16 cellular contexts compared by ENCODE assay signal in the genomic region with DNA sequence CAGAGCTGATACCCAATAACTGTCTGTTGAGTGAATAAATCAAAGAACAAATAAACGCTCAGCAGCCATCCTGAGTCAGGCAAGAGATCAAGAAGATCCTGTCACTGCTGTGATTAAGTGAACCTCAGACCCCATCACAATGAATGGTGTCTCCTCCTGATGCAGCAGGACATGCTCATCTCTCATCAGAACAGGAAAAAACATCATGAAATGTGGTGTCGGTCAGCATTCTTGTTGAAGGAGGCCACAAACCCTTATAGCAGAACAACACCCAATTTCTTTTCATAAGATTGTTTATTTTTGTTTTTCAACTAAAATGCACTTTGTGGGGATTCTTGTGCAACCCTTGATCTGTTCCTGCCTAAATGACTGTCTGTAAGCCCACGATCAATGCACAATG.
DNase-seq lines count a peak whose midpoint lies in the region; ATAC-seq and TF ChIP-seq lines count a peak whose summit lies in the region.
"Had no signal": no experiment of that assay in that cellular context is flagged by ENCODE, and none has a peak within 500 bp of the region (broad histone marks: within the 10 kb centered on the region; RNA-seq: fewer than 3 reads in every experiment).

No MANE protein-coding gene starts in this region.

- H3K4me3 Mint-ChIP-seq in activated naive CD4-positive, alpha-beta T cell treated with anti-CD3 and anti-CD28 coated beads for 36 hours, result peak overlapping the region; percentile 19
- peak overlapping the region; percentile 61 for H3K4me3 Mint-ChIP-seq in T-helper 2 cell treated with Interferon-gamma antibody and Interleukin-4, amounts not matched to agents 5 μg/mL and 100 μg/mL, for 36 hours
- H3K4me3 Mint-ChIP-seq in central memory CD8-positive, alpha-beta T cell, result peak overlapping the region; percentile 72
- H3K4me3 Mint-ChIP-seq in type B pancreatic cell, result peak overlapping the region; percentile 15
- H3K4me3 Mint-ChIP-seq: GM23338 had no signal

- intact Hi-C loops in activated naive CD4-positive, alpha-beta T cell treated with anti-CD3 and anti-CD28 coated beads for 36 hours (cut with micrococcal nuclease), result loop anchor here (1.0 to 10.0 kb wide), 4 partner anchors 7 to 924 kb away; a partner anchor contains a TSS

- H3K36me3 Mint-ChIP-seq in activated naive CD4-positive, alpha-beta T cell treated with anti-CD3 and anti-CD28 coated beads for 36 hours (ENCODE audit: low read depth), result no peaks in the 10 kb centered on the region
- H3K36me3 Mint-ChIP-seq in T-helper 2 cell treated with Interferon-gamma antibody and Interleukin-4, amounts not matched to agents 5 μg/mL and 100 μg/mL, for 36 hours (ENCODE audit: low read depth), result peaks cover 47% of the 10 kb centered on the region
- H3K36me3 Mint-ChIP-seq in central memory CD8-positive, alpha-beta T cell (ENCODE audit: insufficient read depth), result peaks cover 20% of the 10 kb centered on the region
- no peaks in the 10 kb centered on the region for H3K36me3 Mint-ChIP-seq in type B pancreatic cell

- peak overlapping the region; percentile 97 for H3K27ac Mint-ChIP-seq in activated naive CD4-positive, alpha-beta T cell treated with anti-CD3 and anti-CD28 coated beads for 36 hours
- peak overlapping the region; percentile 61 for H3K27ac Mint-ChIP-seq in T-helper 2 cell treated with Interferon-gamma antibody and Interleukin-4, amounts not matched to agents 5 μg/mL and 100 μg/mL, for 36 hours
- peak overlapping the region; percentile 93 for H3K27ac Mint-ChIP-seq in central memory CD8-positive, alpha-beta T cell (ENCODE audit: low read depth)
- H3K27ac Mint-ChIP-seq in type B pancreatic cell, result no peak overlapping the region
- H3K27ac Mint-ChIP-seq: GM23338 had no signal

- no peak for DNase-seq in activated naive CD4-positive, alpha-beta T cell treated with anti-CD3 and anti-CD28 coated beads for 36 hours
- no peak for DNase-seq in activated naive CD4-positive, alpha-beta T cell treated with anti-CD3 and anti-CD28 coated beads, Interleukin-2, amount 50 U/mL, for 16 hours
- no peak for DNase-seq in T-helper 2 cell treated with Interferon-gamma antibody and Interleukin-4, amounts not matched to agents 5 μg/mL and 100 μg/mL, for 36 hours (ENCODE audit: low spot score)
- peak in 1 of 2 donors; percentile 19 for DNase-seq in central memory CD8-positive, alpha-beta T cell (ENCODE audit: low spot score in 2 of 2)
- DNase-seq in type B pancreatic cell (ENCODE audit: extremely low spot score, unreplicated experiment) (no peak), NCI-H524 treated with DMSO at 0.1 percent for 48 hours (lab: John Stamatoyannopoulos, UW) (no peak), A172 (ENCODE audit: low spot score) (no peak)
- DNase-seq: activated effector memory CD4-positive, alpha-beta T cell treated with anti-CD3 and anti-CD28 coated beads, Interleukin-2, amount 50 U/mL, for 16 hours; effector memory CD4-positive, alpha-beta T cell; gastrocnemius medialis; KBM-7; NCI-H748 treated with DMSO at 0.1 percent for 48 hours; stimulated activated CD4-positive, alpha-beta T cell treated with anti-CD3 and anti-CD28 coated beads, Interleukin-12 subunit alpha, Interleukin-12 subunit beta, amount 100 ng/mL, for 4 hours had no signal

- no peaks in the 10 kb centered on the region for H3K27me3 Mint-ChIP-seq in activated naive CD4-positive, alpha-beta T cell treated with anti-CD3 and anti-CD28 coated beads for 36 hours (ENCODE audit: low read depth)
- no peaks in the 10 kb centered on the region for H3K27me3 Mint-ChIP-seq in T-helper 2 cell treated with Interferon-gamma antibody and Interleukin-4, amounts not matched to agents 5 μg/mL and 100 μg/mL, for 36 hours (ENCODE audit: low read depth)
- H3K27me3 Mint-ChIP-seq in central memory CD8-positive, alpha-beta T cell, result no peaks in the 10 kb centered on the region
- peaks cover 5% of the 10 kb centered on the region for H3K27me3 Mint-ChIP-seq in type B pancreatic cell

- CTCF ChIA-PET in activated naive CD4-positive, alpha-beta T cell treated with anti-CD3 and anti-CD28 coated beads for 36 hours (lab: Charles Lee), result no interaction called here

- no peak for TF ChIP-seq CTCF in type B pancreatic cell (conservative IDR thresholded peaks at IDR 0.05)

- H3K9me3 Mint-ChIP-seq in activated naive CD4-positive, alpha-beta T cell treated with anti-CD3 and anti-CD28 coated beads for 36 hours, result no peaks in the 10 kb centered on the region
- peaks cover 2% of the 10 kb centered on the region for H3K9me3 Mint-ChIP-seq in T-helper 2 cell treated with Interferon-gamma antibody and Interleukin-4, amounts not matched to agents 5 μg/mL and 100 μg/mL, for 36 hours
- no peaks in the 10 kb centered on the region for H3K9me3 Mint-ChIP-seq in central memory CD8-positive, alpha-beta T cell
- no peaks in the 10 kb centered on the region for H3K9me3 Mint-ChIP-seq in type B pancreatic cell
- H3K9me3 Mint-ChIP-seq: GM23338 had no signal

- no peak for ATAC-seq in central memory CD8-positive, alpha-beta T cell (replicated peaks; ENCODE audit: extremely low read depth, poor library complexity, severe bottlenecking)
- ATAC-seq in HG03460 (IDR thresholded peaks at IDR 0.05; ENCODE audit: unreplicated experiment), result no peak
- ATAC-seq: gastrocnemius medialis, GM23338, Right ventricle myocardium inferior had no signal

- H3K4me1 Mint-ChIP-seq in activated naive CD4-positive, alpha-beta T cell treated with anti-CD3 and anti-CD28 coated beads for 36 hours (ENCODE audit: low read depth), result peaks cover 88% of the 10 kb centered on the region
- peaks cover 85% of the 10 kb centered on the region for H3K4me1 Mint-ChIP-seq in T-helper 2 cell treated with Interferon-gamma antibody and Interleukin-4, amounts not matched to agents 5 μg/mL and 100 μg/mL, for 36 hours (ENCODE audit: low read depth)
- H3K4me1 Mint-ChIP-seq in central memory CD8-positive, alpha-beta T cell, result peaks cover 74% of the 10 kb centered on the region
- H3K4me1 Mint-ChIP-seq in type B pancreatic cell (ENCODE audit: unreplicated experiment), result peaks cover 16% of the 10 kb centered on the region

Comparison
In these comparisons a context has a peak if more than half of its experiments do, and no peak if none do; other contexts are left out.
1. H3K4me3 Mint-ChIP-seq: peak in every context shown above with its lines; median percentile 72 in central memory CD8-positive, alpha-beta T cell; 61 in T-helper 2 cell treated with Interferon-gamma antibody and Interleukin-4, amounts not matched to agents 5 μg/mL and 100 μg/mL, for 36 hours; 19 in activated naive CD4-positive, alpha-beta T cell treated with anti-CD3 and anti-CD28 coated beads for 36 hours; 15 in type B pancreatic cell.